24 cellular contexts compared by ENCODE assay signal in the genomic region with DNA sequence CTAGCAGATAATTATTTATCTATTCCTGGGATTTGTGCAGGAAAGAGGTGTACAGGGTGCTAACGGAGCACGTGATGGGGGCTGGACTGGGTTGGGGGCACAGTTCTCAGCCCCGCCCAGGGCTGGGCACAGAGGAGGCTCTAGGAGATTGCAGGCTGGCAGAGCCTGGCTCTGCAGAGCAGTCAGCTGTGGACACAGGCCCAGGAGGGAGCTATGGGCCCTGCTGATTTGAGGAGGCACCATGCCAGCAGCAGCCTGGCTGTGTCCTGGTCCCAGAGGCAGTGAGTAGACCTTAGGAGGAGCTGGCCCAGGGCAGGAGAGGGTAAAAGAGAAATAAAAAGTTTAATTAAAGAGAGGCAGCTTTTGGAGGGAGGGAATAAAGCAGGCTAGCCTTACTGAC. TPM values are rescaled to one million over a fixed set of nuclear protein-coding genes. Genes with fewer than 3 reads are reported as not detected.
"Had no signal": no experiment of that assay in that cellular context is flagged by ENCODE, and none has a peak within 500 bp of the region (broad histone marks: within the 10 kb centered on the region; RNA-seq: fewer than 3 reads in every experiment).

No MANE protein-coding gene starts in this region.

- ATAC-seq: activated CD4-positive, CD25-positive, alpha-beta regulatory T cell treated with anti-CD3 and anti-CD28 coated beads, Interleukin-2, amount 50 U/mL, for 24 hours; activated CD8-positive, alpha-beta memory T cell treated with anti-CD3 and anti-CD28 coated beads, Interleukin-2, amount 10 ng/mL, durations not matched to agents 7 days and 5 days; activated CD8-positive, alpha-beta T cell treated with anti-CD3 and anti-CD28 coated beads for 36 hours; activated naive CD8-positive, alpha-beta T cell treated with anti-CD3 and anti-CD28 coated beads, Interleukin-2, amount 50 U/mL, for 24 hours; body of pancreas; naive thymus-derived CD4-positive, alpha-beta T cell had no signal

- H3K36me3 Mint-ChIP-seq: activated CD8-positive, alpha-beta memory T cell treated with anti-CD3 and anti-CD28 coated beads, Interleukin-2, amount 10 ng/mL, durations not matched to agents 7 days and 5 days; naive thymus-derived CD4-positive, alpha-beta T cell had no signal

- H3K27ac ChIP-seq: body of pancreas, cardiac muscle cell, esophagus muscularis mucosa, prostate gland, skin epidermis, tibial nerve had no signal

- H3K27ac Mint-ChIP-seq: activated CD4-positive, alpha-beta T cell treated with anti-CD3 and anti-CD28 coated beads, Interleukin-2, amount 10 ng/mL, durations not matched to agents 7 days and 5 days; activated CD8-positive, alpha-beta memory T cell treated with anti-CD3 and anti-CD28 coated beads, Interleukin-2, amount 10 ng/mL, durations not matched to agents 7 days and 5 days; activated CD8-positive, alpha-beta T cell treated with anti-CD3 and anti-CD28 coated beads for 36 hours; activated naive CD8-positive, alpha-beta T cell treated with anti-CD3 and anti-CD28 coated beads, Interleukin-2, amount 50 U/mL, for 24 hours; naive thymus-derived CD4-positive, alpha-beta T cell; stimulated activated naive CD8-positive, alpha-beta T cell treated with anti-CD3 and anti-CD28 coated beads, Interleukin-15, Interleukin-2, amounts not matched to agents 100 ng/mL and 50 ng/mL, for 24 hours had no signal

- H3K9me3 ChIP-seq: body of pancreas, esophagus muscularis mucosa, prostate gland, tibial nerve had no signal

- H3K4me1 ChIP-seq: esophagus muscularis mucosa, tibial nerve had no signal

- H3K4me3 ChIP-seq: body of pancreas, cardiac muscle cell, esophagus muscularis mucosa, lung, prostate gland, skin epidermis, tibial nerve had no signal

- DNase-seq: activated CD4-positive, alpha-beta T cell treated with anti-CD3 and anti-CD28 coated beads, Interleukin-2, amount 10 ng/mL, durations not matched to agents 7 days and 5 days; activated CD8-positive, alpha-beta memory T cell treated with anti-CD3 and anti-CD28 coated beads, Interleukin-2, amount 10 ng/mL, durations not matched to agents 7 days and 5 days; activated CD8-positive, alpha-beta T cell treated with anti-CD3 and anti-CD28 coated beads for 36 hours; activated effector memory CD4-positive, alpha-beta T cell treated with anti-CD3 and anti-CD28 coated beads, Interleukin-2, amount 50 U/mL, for 16 hours; activated naive CD4-positive, alpha-beta T cell treated with anti-CD3 and anti-CD28 coated beads, Interleukin-2, amount 50 U/mL, for 16 hours; activated naive CD8-positive, alpha-beta T cell treated with anti-CD3 and anti-CD28 coated beads, Interleukin-2, amount 50 U/mL, for 24 hours; activated T-cell treated with anti-CD3 and anti-CD28 coated beads for 4 hours; dermis blood vessel endothelial cell; effector CD8-positive, alpha-beta T cell; glutamatergic neuron; hypothalamus; naive thymus-derived CD4-positive, alpha-beta T cell; stimulated activated CD4-positive, alpha-beta T cell treated with anti-CD3 and anti-CD28 coated beads, Interleukin-1b, Interleukin-23, amount 100 ng/mL, for 48 hours; T-helper 2 cell had no signal

- H3K4me3 Mint-ChIP-seq: activated CD4-positive, alpha-beta T cell treated with anti-CD3 and anti-CD28 coated beads, Interleukin-2, amount 10 ng/mL, durations not matched to agents 7 days and 5 days; activated CD8-positive, alpha-beta memory T cell treated with anti-CD3 and anti-CD28 coated beads, Interleukin-2, amount 10 ng/mL, durations not matched to agents 7 days and 5 days; activated CD8-positive, alpha-beta T cell treated with anti-CD3 and anti-CD28 coated beads for 36 hours; activated naive CD8-positive, alpha-beta T cell treated with anti-CD3 and anti-CD28 coated beads, Interleukin-2, amount 50 U/mL, for 24 hours; naive thymus-derived CD4-positive, alpha-beta T cell; neural crest cell; stimulated activated naive CD8-positive, alpha-beta T cell treated with anti-CD3 and anti-CD28 coated beads, Interleukin-15, Interleukin-2, amounts not matched to agents 100 ng/mL and 50 ng/mL, for 24 hours had no signal

- H3K4me1 Mint-ChIP-seq: activated CD4-positive, alpha-beta T cell treated with anti-CD3 and anti-CD28 coated beads, Interleukin-2, amount 10 ng/mL, durations not matched to agents 7 days and 5 days; activated CD8-positive, alpha-beta memory T cell treated with anti-CD3 and anti-CD28 coated beads, Interleukin-2, amount 10 ng/mL, durations not matched to agents 7 days and 5 days; activated naive CD8-positive, alpha-beta T cell treated with anti-CD3 and anti-CD28 coated beads, Interleukin-2, amount 50 U/mL, for 24 hours; naive thymus-derived CD4-positive, alpha-beta T cell; neural crest cell had no signal

- H3K9me3 Mint-ChIP-seq: activated CD4-positive, alpha-beta T cell treated with anti-CD3 and anti-CD28 coated beads, Interleukin-2, amount 10 ng/mL, durations not matched to agents 7 days and 5 days; activated CD8-positive, alpha-beta T cell treated with anti-CD3 and anti-CD28 coated beads for 36 hours; activated naive CD8-positive, alpha-beta T cell treated with anti-CD3 and anti-CD28 coated beads, Interleukin-2, amount 50 U/mL, for 24 hours; neural crest cell; stimulated activated naive CD8-positive, alpha-beta T cell treated with anti-CD3 and anti-CD28 coated beads, Interleukin-15, Interleukin-2, amounts not matched to agents 100 ng/mL and 50 ng/mL, for 24 hours had no signal

- H3K27me3 ChIP-seq: body of pancreas, tibial nerve had no signal

- H3K36me3 ChIP-seq: cardiac muscle cell, esophagus muscularis mucosa, prostate gland, tibial nerve had no signal

RNA-seq across cellular contexts. Expression of a gene that starts 19.3 kb away (rescaled TPM):
- total RNA-seq: activated CD4-positive, alpha-beta T cell treated with anti-CD3 and anti-CD28 coated beads, Interleukin-2, amount 10 ng/mL, durations not matched to agents 7 days and 5 days; activated CD8-positive, alpha-beta T cell treated with anti-CD3 and anti-CD28 coated beads for 36 hours had no signal
- polyA plus RNA-seq: naive thymus-derived CD4-positive, alpha-beta T cell had no signal
